ENCODE assay signal across 8 cellular contexts in genomic region chr14:53956427-53957201, GRCh38. TPM values are rescaled to one million over a fixed set of nuclear protein-coding genes. Genes with fewer than 3 reads are reported as not detected.
DNase-seq lines count a peak whose midpoint lies in the region; ATAC-seq and TF ChIP-seq lines count a peak whose summit lies in the region.

BMP4 (minus strand) TSS chr14:53956825; CDS start chr14:53952222, 4,603 bp downstream.

- peaks cover 0 to 88% (median 25%) of the 10 kb centered on the region in 4 donors for H3K27me3 ChIP-seq in esophagus muscularis mucosa

- peak; percentile 55 for DNase-seq in activated naive CD4-positive, alpha-beta T cell treated with anti-CD3 and anti-CD28 coated beads, Interleukin-2, amount 10 ng/mL, durations not matched to agents 7 days and 5 days
- no peak for DNase-seq in activated naive CD4-positive, alpha-beta T cell treated with Interleukin-2 at 50 U/mL for 16 hours
- peak; percentile 13 for DNase-seq in T follicular helper cell (ENCODE audit: low read depth)
- no peak for DNase-seq in esophagus muscularis mucosa (ENCODE audit: extremely low spot score)
- no peak for DNase-seq in myocyte (ENCODE audit: low read depth)
- no peak for DNase-seq in GM03348 (ENCODE audit: low spot score)

- H3K9me3 ChIP-seq in esophagus muscularis mucosa, result no peaks in the 10 kb centered on the region

- H3K36me3 Mint-ChIP-seq in activated naive CD4-positive, alpha-beta T cell treated with anti-CD3 and anti-CD28 coated beads, Interleukin-2, amount 10 ng/mL, durations not matched to agents 7 days and 5 days, result peaks cover 8% of the 10 kb centered on the region

- WGBS in esophagus muscularis mucosa, result 10% methylated on average over 45 of the region's 45 CpGs

- peak within 1 kb of the TSS; percentile 69 for H3K27ac Mint-ChIP-seq in activated naive CD4-positive, alpha-beta T cell treated with anti-CD3 and anti-CD28 coated beads, Interleukin-2, amount 10 ng/mL, durations not matched to agents 7 days and 5 days

- no peak for TF ChIP-seq EP300 in esophagus muscularis mucosa (IDR thresholded peaks at IDR 0.05)

- peak within 1 kb of the TSS; percentile 72 to 83 (median 78) for H3K27ac ChIP-seq in esophagus muscularis mucosa (replicated peaks in 1 of 4)

- H3K4me1 Mint-ChIP-seq in activated naive CD4-positive, alpha-beta T cell treated with anti-CD3 and anti-CD28 coated beads, Interleukin-2, amount 10 ng/mL, durations not matched to agents 7 days and 5 days, result peaks cover 44% of the 10 kb centered on the region

- intact Hi-C loops in esophagus muscularis mucosa (cut with DNase I), result loop anchor here (10.0 kb wide), 2 partner anchors 218 to 422 kb away; no protein-coding TSS in a partner anchor

- H3K4me3 ChIP-seq in esophagus muscularis mucosa, result peak within 1 kb of the TSS; percentile 59 to 68 (median 66)

- no peak for TF ChIP-seq CTCF in esophagus muscularis mucosa (IDR thresholded peaks at IDR 0.05)

- no peaks in the 10 kb centered on the region for H3K36me3 ChIP-seq in esophagus muscularis mucosa

- TF ChIP-seq POLR2A in esophagus muscularis mucosa (IDR thresholded peaks at IDR 0.05; ENCODE audit: low read depth), result no peak

- peaks cover 18 to 54% (median 54%) of the 10 kb centered on the region in 4 donors for H3K4me1 ChIP-seq in esophagus muscularis mucosa

- ATAC-seq in GM18873 (IDR thresholded peaks at IDR 0.05; ENCODE audit: low FRiP score, unreplicated experiment) (no peak), GM21737 (IDR thresholded peaks at IDR 0.05; ENCODE audit: unreplicated experiment) (no peak)

- H3K9me3 Mint-ChIP-seq in activated naive CD4-positive, alpha-beta T cell treated with anti-CD3 and anti-CD28 coated beads, Interleukin-2, amount 10 ng/mL, durations not matched to agents 7 days and 5 days, result peaks cover 2% of the 10 kb centered on the region

- H3K27me3 Mint-ChIP-seq in activated naive CD4-positive, alpha-beta T cell treated with anti-CD3 and anti-CD28 coated beads, Interleukin-2, amount 10 ng/mL, durations not matched to agents 7 days and 5 days, result peaks cover 76% of the 10 kb centered on the region

- CTCF ChIA-PET in activated naive CD4-positive, alpha-beta T cell treated with anti-CD3 and anti-CD28 coated beads, Interleukin-2, amount 10 ng/mL, durations not matched to agents 7 days and 5 days (lab: Charles Lee), result no interaction called here

- peak within 1 kb of the TSS; percentile 74 for H3K4me3 Mint-ChIP-seq in activated naive CD4-positive, alpha-beta T cell treated with anti-CD3 and anti-CD28 coated beads, Interleukin-2, amount 10 ng/mL, durations not matched to agents 7 days and 5 days

RNA-seq across cellular contexts. Expression of gene BMP4, which starts in this region (rescaled TPM):
- 10 to 100 TPM; 16.0 to 29.9 (median 18.9) TPM for total RNA-seq in esophagus muscularis mucosa
- 12.7 and 12.9 TPM in 2 replicates for total RNA-seq in myocyte
- 32.3 TPM for polyA plus RNA-seq in myocyte (2012)

Comparison
In these comparisons a context has a peak if more than half of its experiments do, and no peak if none do; other contexts are left out.
1. DNase-seq: peak in activated naive CD4-positive, alpha-beta T cell treated with anti-CD3 and anti-CD28 coated beads, Interleukin-2, amount 10 ng/mL, durations not matched to agents 7 days and 5 days (single experiment) and T follicular helper cell (single experiment); none in activated naive CD4-positive, alpha-beta T cell treated with Interleukin-2 at 50 U/mL for 16 hours (single experiment), esophagus muscularis mucosa (single experiment), myocyte (single experiment) and GM03348 (single experiment).